ENCODE assay signal across 35 cellular contexts in the genomic region with DNA sequence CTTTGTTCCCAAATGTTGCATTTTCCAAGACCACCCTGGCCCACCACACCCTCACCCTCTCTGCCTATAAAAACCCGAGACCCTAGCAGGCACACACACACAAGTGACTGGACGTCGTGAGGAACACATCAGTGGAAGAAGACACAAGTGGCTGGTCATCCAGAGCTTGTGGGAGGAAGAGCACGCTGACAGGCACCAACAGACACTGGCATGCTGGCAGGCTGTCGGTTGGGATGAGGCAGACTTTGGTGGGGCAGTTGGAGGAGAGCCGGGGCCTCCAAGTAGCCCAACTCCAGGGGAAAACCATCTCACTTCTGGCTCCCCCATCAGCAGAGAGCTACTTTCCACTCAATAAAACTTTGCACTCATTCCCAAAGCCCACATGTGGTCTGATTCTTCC.
"Had no signal": no experiment of that assay in that cellular context is flagged by ENCODE, and none has a peak within 500 bp of the region (broad histone marks: within the 10 kb centered on the region; RNA-seq: fewer than 3 reads in every experiment).

No MANE protein-coding gene starts in this region.

- H3K4me1 Mint-ChIP-seq: activated CD4-positive, alpha-beta T cell treated with anti-CD3 and anti-CD28 coated beads for 36 hours; activated CD4-positive, alpha-beta T cell treated with anti-CD3 and anti-CD28 coated beads, Interleukin-2, amount 10 ng/mL, durations not matched to agents 24 days and 14 days; activated CD8-positive, alpha-beta memory T cell treated with anti-CD3 and anti-CD28 coated beads, Interleukin-2, amount 10 ng/mL, durations not matched to agents 7 days and 5 days; activated naive CD4-positive, alpha-beta T cell treated with anti-CD3 and anti-CD28 coated beads, Interleukin-2, amount 50 U/mL, for 24 hours; activated naive CD8-positive, alpha-beta T cell treated with anti-CD3 and anti-CD28 coated beads for 36 hours; activated naive CD8-positive, alpha-beta T cell treated with anti-CD3 and anti-CD28 coated beads, Interleukin-2, amount 50 U/mL, for 24 hours; T-helper 17 cell had no signal

- H3K4me3 Mint-ChIP-seq: activated CD4-positive, alpha-beta memory T cell treated with anti-CD3 and anti-CD28 coated beads for 36 hours; activated CD4-positive, alpha-beta T cell treated with anti-CD3 and anti-CD28 coated beads for 36 hours; activated CD4-positive, alpha-beta T cell treated with anti-CD3 and anti-CD28 coated beads, Interleukin-2, amount 10 ng/mL, durations not matched to agents 24 days and 14 days; activated CD8-positive, alpha-beta memory T cell treated with anti-CD3 and anti-CD28 coated beads, Interleukin-2, amount 10 ng/mL, durations not matched to agents 7 days and 5 days; activated CD8-positive, alpha-beta T cell treated with anti-CD3 and anti-CD28 coated beads, Interleukin-2, amount 10 ng/mL, durations not matched to agents 7 days and 5 days; activated naive CD4-positive, alpha-beta T cell treated with anti-CD3 and anti-CD28 coated beads for 36 hours; activated naive CD4-positive, alpha-beta T cell treated with anti-CD3 and anti-CD28 coated beads, Interleukin-2, amount 50 U/mL, for 24 hours; activated naive CD8-positive, alpha-beta T cell treated with anti-CD3 and anti-CD28 coated beads for 36 hours; activated naive CD8-positive, alpha-beta T cell treated with anti-CD3 and anti-CD28 coated beads, Interleukin-2, amount 50 U/mL, for 24 hours; activated T-helper 1 cell treated with anti-CD3 and anti-CD28 coated beads, Interleukin-12 subunit alpha, Interleukin-12 subunit beta, Interleukin-2, Interleukin-4 antibody, amounts not matched to agents 30 ng/mL and 10 ng/mL and 1 ng/mL, durations not matched to agents 14 hours and 24 hours and 36 hours; T-helper 17 cell; T-helper 2 cell treated with Interferon-gamma antibody and Interleukin-4, amounts not matched to agents 5 μg/mL and 100 μg/mL, for 36 hours had no signal

- H3K27ac ChIP-seq: adrenal gland, body of pancreas, colonic mucosa, dorsolateral prefrontal cortex, epithelial cell of prostate, esophagus squamous epithelium, gastroesophageal sphincter had no signal

- H3K36me3 Mint-ChIP-seq: activated naive CD4-positive, alpha-beta T cell treated with anti-CD3 and anti-CD28 coated beads, Interleukin-2, amount 50 U/mL, for 24 hours had no signal

- H3K27me3 Mint-ChIP-seq: activated CD4-positive, alpha-beta T cell treated with anti-CD3 and anti-CD28 coated beads, Interleukin-2, amount 10 ng/mL, durations not matched to agents 24 days and 14 days; activated CD8-positive, alpha-beta memory T cell treated with anti-CD3 and anti-CD28 coated beads, Interleukin-2, amount 10 ng/mL, durations not matched to agents 7 days and 5 days; activated naive CD8-positive, alpha-beta T cell treated with anti-CD3 and anti-CD28 coated beads for 36 hours; activated naive CD8-positive, alpha-beta T cell treated with anti-CD3 and anti-CD28 coated beads, Interleukin-2, amount 50 U/mL, for 24 hours; T-helper 17 cell had no signal

- H3K27me3 ChIP-seq: adrenal gland, body of pancreas, colonic mucosa, esophagus squamous epithelium, gastroesophageal sphincter had no signal

- H3K4me1 ChIP-seq: adrenal gland, body of pancreas, colonic mucosa, esophagus squamous epithelium, gastroesophageal sphincter had no signal

- H3K36me3 ChIP-seq: adrenal gland, colonic mucosa, esophagus squamous epithelium, gastroesophageal sphincter had no signal

- ATAC-seq: activated CD4-positive, alpha-beta T cell treated with anti-CD3 and anti-CD28 coated beads for 36 hours; activated CD8-positive, alpha-beta memory T cell treated with anti-CD3 and anti-CD28 coated beads, Interleukin-2, amount 10 ng/mL, durations not matched to agents 7 days and 5 days; activated CD8-positive, alpha-beta T cell treated with anti-CD3 and anti-CD28 coated beads, Interleukin-2, amount 10 ng/mL, durations not matched to agents 7 days and 5 days; activated naive CD8-positive, alpha-beta T cell treated with anti-CD3 and anti-CD28 coated beads, Interleukin-2, amount 50 U/mL, for 24 hours; body of pancreas; gastroesophageal sphincter; T-helper 17 cell had no signal

- H3K4me3 ChIP-seq: adrenal gland, body of pancreas, colonic mucosa, dorsolateral prefrontal cortex, esophagus squamous epithelium, gastroesophageal sphincter had no signal

- H3K9me3 ChIP-seq: colonic mucosa had no signal

- FAIRE-seq: endothelial cell of umbilical vein had no signal

- DNase-seq: activated CD4-positive, alpha-beta memory T cell treated with anti-CD3 and anti-CD28 coated beads for 36 hours; activated CD4-positive, alpha-beta T cell treated with anti-CD3 and anti-CD28 coated beads for 36 hours; activated CD4-positive, alpha-beta T cell treated with anti-CD3 and anti-CD28 coated beads, Interleukin-2, amount 10 ng/mL, durations not matched to agents 24 days and 14 days; activated CD4-positive, CD25-positive, alpha-beta regulatory T cell; activated CD4-positive, CD25-positive, alpha-beta regulatory T cell treated with anti-CD3 and anti-CD28 coated beads, Interleukin-2, amount 50 U/mL, for 72 hours; activated CD8-positive, alpha-beta memory T cell treated with anti-CD3 and anti-CD28 coated beads, Interleukin-2, amount 10 ng/mL, durations not matched to agents 7 days and 5 days; activated CD8-positive, alpha-beta memory T cell treated with anti-CD3 and anti-CD28 coated beads, Interleukin-2, amount 50 U/mL, for 4 hours; activated CD8-positive, alpha-beta T cell treated with anti-CD3 and anti-CD28 coated beads, Interleukin-2, amount 10 ng/mL, durations not matched to agents 7 days and 5 days; activated effector memory CD4-positive, alpha-beta T cell treated with anti-CD3 and anti-CD28 coated beads, Interleukin-2, amount 50 U/mL, for 16 hours; activated naive CD4-positive, alpha-beta T cell treated with anti-CD3 and anti-CD28 coated beads for 36 hours; activated naive CD8-positive, alpha-beta T cell treated with anti-CD3 and anti-CD28 coated beads for 36 hours; activated naive CD8-positive, alpha-beta T cell treated with anti-CD3 and anti-CD28 coated beads, Interleukin-2, amount 50 U/mL, for 24 hours; activated T-cell treated with anti-CD3 and anti-CD28 coated beads, Interleukin-2, amount 50 U/mL, for 1 hour; activated T-cell treated with anti-CD3 and anti-CD28 coated beads, Interleukin-2, amount 50 U/mL, for 48 hours; adrenal gland; amygdala; aorta; body of pancreas; caudate nucleus; colonic mucosa; dorsolateral prefrontal cortex; effector memory CD4-positive, alpha-beta T cell; esophagus squamous epithelium; foreskin melanocyte; head of caudate nucleus; T-helper 1 cell; T-helper 17 cell; T1000 had no signal

- H3K27ac Mint-ChIP-seq: activated CD4-positive, alpha-beta memory T cell treated with anti-CD3 and anti-CD28 coated beads for 36 hours; activated CD4-positive, alpha-beta T cell treated with anti-CD3 and anti-CD28 coated beads for 36 hours; activated CD8-positive, alpha-beta memory T cell treated with anti-CD3 and anti-CD28 coated beads, Interleukin-2, amount 10 ng/mL, durations not matched to agents 7 days and 5 days; activated CD8-positive, alpha-beta T cell treated with anti-CD3 and anti-CD28 coated beads, Interleukin-2, amount 10 ng/mL, durations not matched to agents 7 days and 5 days; activated naive CD4-positive, alpha-beta T cell treated with anti-CD3 and anti-CD28 coated beads for 36 hours; activated naive CD4-positive, alpha-beta T cell treated with anti-CD3 and anti-CD28 coated beads, Interleukin-2, amount 50 U/mL, for 24 hours; activated naive CD8-positive, alpha-beta T cell treated with anti-CD3 and anti-CD28 coated beads for 36 hours; activated naive CD8-positive, alpha-beta T cell treated with anti-CD3 and anti-CD28 coated beads, Interleukin-2, amount 50 U/mL, for 24 hours; activated T-helper 1 cell treated with anti-CD3 and anti-CD28 coated beads, Interleukin-12 subunit alpha, Interleukin-12 subunit beta, Interleukin-2, Interleukin-4 antibody, amounts not matched to agents 30 ng/mL and 10 ng/mL and 1 ng/mL, durations not matched to agents 14 hours and 24 hours and 36 hours; activated T-helper 2 cell treated with anti-CD3 and anti-CD28 coated beads, Interferon-gamma antibody, Interleukin-2, Interleukin-4, amounts not matched to agents 10 μg/mL and 5 μg/mL and 100 μg/mL, durations not matched to agents 14 hours and 24 hours and 36 hours; T-helper 17 cell; T-helper 2 cell treated with Interferon-gamma antibody and Interleukin-4, amounts not matched to agents 5 μg/mL and 100 μg/mL, for 36 hours had no signal
